In the genomic region with DNA sequence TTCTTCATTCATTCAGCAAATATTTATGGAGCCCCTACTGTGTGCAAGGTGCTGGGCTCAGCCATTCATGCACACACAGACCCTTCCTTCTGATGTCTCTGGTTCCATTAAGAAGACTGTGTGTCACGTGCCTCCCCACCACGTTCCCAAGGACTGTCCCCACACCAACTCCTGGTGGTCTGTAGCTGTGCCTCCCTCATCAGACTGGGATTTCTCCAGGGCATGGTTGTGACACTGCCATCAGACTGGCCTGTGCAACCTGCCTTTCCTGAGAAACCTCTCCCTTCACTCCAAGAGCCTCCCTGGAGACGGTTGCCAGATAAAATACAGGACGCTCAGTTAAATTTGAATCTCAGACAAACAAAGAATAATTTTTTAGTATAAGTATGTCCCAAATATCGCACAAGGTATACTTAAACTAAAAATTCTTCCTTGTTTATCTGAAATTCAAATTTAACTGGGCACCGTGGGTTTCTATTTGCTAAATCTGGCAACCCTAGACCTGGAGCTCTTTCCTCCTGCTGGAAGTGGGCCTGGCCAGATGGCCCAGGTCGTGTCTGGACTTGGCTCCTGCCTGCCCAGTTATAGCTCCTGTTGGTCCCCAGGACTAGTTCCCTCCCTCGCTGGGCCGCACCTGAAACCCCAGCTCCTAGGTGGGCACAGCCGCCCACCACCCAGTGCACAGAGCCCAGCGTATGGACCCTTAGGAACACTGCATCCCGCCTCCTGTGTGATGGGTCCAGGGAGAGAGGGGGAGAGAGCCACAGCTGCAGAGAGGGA, we compare ENCODE assay signal across 2 cellular contexts.
TF ChIP-seq lines count a peak whose summit lies in the region.

No MANE protein-coding gene starts in this region.

TF ChIP-seq in HepG2, 621 proteins besides CTCF, POLR2A, EP300 and RAD21 (continued from another document):
- 0 out of 2 replicates have a peak, but pooled peaks have one; percentile 32 for TF ChIP-seq ZKSCAN1 (IDR thresholded peaks at IDR 0.05; ENCODE audit: low read length)
- TF ChIP-seq ZHX2 (IDR thresholded peaks at IDR 0.05; ENCODE audit: low read depth), result no peak
- TF ChIP-seq ZHX2 (CRISPR knock-in tag; IDR thresholded peaks at IDR 0.05; ENCODE audit: borderline replicate concordance), result no peak

TF ChIP-seq in K562, 482 proteins besides CTCF, POLR2A, EP300 and RAD21 (continued from another document):
- TF ChIP-seq ZNF146 (CRISPR knock-in tag; IDR thresholded peaks at IDR 0.05; ENCODE audit: unreplicated experiment), result no peak
- TF ChIP-seq GATAD2A (IDR thresholded peaks at IDR 0.05), result no peak
- TF ChIP-seq BHLHE40 (IDR thresholded peaks at IDR 0.05; ENCODE audit: low read length), result peak; percentile 44; the same call in 1 of the 2 replicates
- peak; percentile 40 for TF ChIP-seq ZFP36 (IDR thresholded peaks at IDR 0.05; ENCODE audit: low read depth, low read length, partially characterized antibody)
- no peak for TF ChIP-seq ZBTB49 (CRISPR knock-in tag; IDR thresholded peaks at IDR 0.05; ENCODE audit: borderline replicate concordance)
- TF ChIP-seq HCFC1 (IDR thresholded peaks at IDR 0.05; ENCODE audit: low read depth, low read length), result no peak
- TF ChIP-seq ZNF347 (CRISPR knock-in tag; IDR thresholded peaks at IDR 0.05; ENCODE audit: low read depth), result no peak
- no peak for TF ChIP-seq LCOR (CRISPR knock-in tag; IDR thresholded peaks at IDR 0.05)
- TF ChIP-seq UBTF (IDR thresholded peaks at IDR 0.05; ENCODE audit: borderline replicate concordance in 1 of 2, low read depth in 2 of 2, low read length in 2 of 2), result no peak
- no peak for TF ChIP-seq TARDBP (IDR thresholded peaks at IDR 0.05)
- no peak for TF ChIP-seq NFIC (IDR thresholded peaks at IDR 0.05)
- no peak for TF ChIP-seq RBM17 (IDR thresholded peaks at IDR 0.05; ENCODE audit: borderline replicate concordance, low read depth, low read length)
- TF ChIP-seq TCF15 (CRISPR knock-in tag; IDR thresholded peaks at IDR 0.05), result no peak
- no peak for TF ChIP-seq ZNF76 (CRISPR knock-in tag; IDR thresholded peaks at IDR 0.05; ENCODE audit: borderline replicate concordance)
- TF ChIP-seq, protein P1, sequence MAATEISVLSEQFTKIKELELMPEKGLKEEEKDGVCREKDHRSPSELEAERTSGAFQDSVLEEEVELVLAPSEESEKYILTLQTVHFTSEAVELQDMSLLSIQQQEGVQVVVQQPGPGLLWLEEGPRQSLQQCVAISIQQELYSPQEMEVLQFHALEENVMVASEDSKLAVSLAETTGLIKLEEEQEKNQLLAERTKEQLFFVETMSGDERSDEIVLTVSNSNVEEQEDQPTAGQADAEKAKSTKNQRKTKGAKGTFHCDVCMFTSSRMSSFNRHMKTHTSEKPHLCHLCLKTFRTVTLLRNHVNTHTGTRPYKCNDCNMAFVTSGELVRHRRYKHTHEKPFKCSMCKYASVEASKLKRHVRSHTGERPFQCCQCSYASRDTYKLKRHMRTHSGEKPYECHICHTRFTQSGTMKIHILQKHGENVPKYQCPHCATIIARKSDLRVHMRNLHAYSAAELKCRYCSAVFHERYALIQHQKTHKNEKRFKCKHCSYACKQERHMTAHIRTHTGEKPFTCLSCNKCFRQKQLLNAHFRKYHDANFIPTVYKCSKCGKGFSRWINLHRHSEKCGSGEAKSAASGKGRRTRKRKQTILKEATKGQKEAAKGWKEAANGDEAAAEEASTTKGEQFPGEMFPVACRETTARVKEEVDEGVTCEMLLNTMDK (IDR thresholded peaks at IDR 0.05; ENCODE audit: borderline replicate concordance, insufficient read depth, low read depth, low read length, poor library complexity, severe bottlenecking), result no peak
- peak; percentile 20; the same call in 1 of the 2 replicates for TF ChIP-seq RAD51 (IDR thresholded peaks at IDR 0.05; ENCODE audit: borderline replicate concordance, low read depth)
- TF ChIP-seq, protein P2, sequence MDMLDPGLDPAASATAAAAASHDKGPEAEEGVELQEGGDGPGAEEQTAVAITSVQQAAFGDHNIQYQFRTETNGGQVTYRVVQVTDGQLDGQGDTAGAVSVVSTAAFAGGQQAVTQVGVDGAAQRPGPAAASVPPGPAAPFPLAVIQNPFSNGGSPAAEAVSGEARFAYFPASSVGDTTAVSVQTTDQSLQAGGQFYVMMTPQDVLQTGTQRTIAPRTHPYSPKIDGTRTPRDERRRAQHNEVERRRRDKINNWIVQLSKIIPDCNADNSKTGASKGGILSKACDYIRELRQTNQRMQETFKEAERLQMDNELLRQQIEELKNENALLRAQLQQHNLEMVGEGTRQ (CRISPR knock-in tag; IDR thresholded peaks at IDR 0.05), result peak; percentile 46; the same call in 1 of the 2 replicates
- no peak for TF ChIP-seq ZNF408 (CRISPR knock-in tag; IDR thresholded peaks at IDR 0.05; ENCODE audit: low read depth)
- TF ChIP-seq ZKSCAN1 (IDR thresholded peaks at IDR 0.05; ENCODE audit: low read depth, low read length), result peak; percentile 83
- no peak for TF ChIP-seq TCF7L2 (IDR thresholded peaks at IDR 0.05; ENCODE audit: low read depth, low read length)
- peak; percentile 61 for TF ChIP-seq USF1 (CRISPR knock-in tag; IDR thresholded peaks at IDR 0.05)
- TF ChIP-seq ZNF644 (tag; IDR thresholded peaks at IDR 0.05; ENCODE audit: low read depth), result no peak
